33 cellular contexts compared by ENCODE assay signal in the genomic region with DNA sequence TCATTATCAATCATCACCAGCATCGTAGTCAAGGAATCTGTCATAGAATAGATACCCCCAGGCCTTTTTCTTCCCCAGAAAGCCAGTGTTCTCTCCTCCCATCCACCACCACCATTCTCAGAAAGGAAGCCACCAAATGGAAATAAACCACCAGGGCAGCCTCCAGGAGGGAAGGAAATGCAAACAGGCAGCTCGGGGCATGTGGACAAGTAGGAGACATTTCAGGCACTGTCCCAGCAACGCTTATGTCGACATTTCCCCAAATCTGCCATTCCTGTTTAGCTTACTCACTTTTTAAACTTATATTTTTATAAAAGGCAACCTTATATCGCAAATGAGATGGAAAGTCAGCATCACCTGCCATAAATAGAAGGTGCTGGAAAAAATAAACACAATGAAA. TPM values are rescaled to one million over a fixed set of nuclear protein-coding genes. Genes with fewer than 3 reads are reported as not detected.
A peak's percentile ranks its signal among the peaks of the same experiment; 100 is the strongest.
DNase-seq lines count a peak whose midpoint lies in the region; ATAC-seq and TF ChIP-seq lines count a peak whose summit lies in the region.
"Had no signal": no experiment of that assay in that cellular context is flagged by ENCODE, and none has a peak within 500 bp of the region (broad histone marks: within the 10 kb centered on the region; RNA-seq: fewer than 3 reads in every experiment).

No MANE protein-coding gene starts in this region.

- 47 to 56% methylated on average over 5 of the region's 5 CpGs for WGBS in heart right ventricle, 2 donors
- WGBS in esophagus muscularis mucosa, result 53% methylated on average over 5 of the region's 5 CpGs
- WGBS in psoas muscle, 3 donors, result 63% methylated on average over 5 of the region's 5 CpGs

- peaks cover 57% of the 10 kb centered on the region for H3K36me3 Mint-ChIP-seq in nephron progenitor cell (ENCODE audit: low read depth)
- H3K36me3 Mint-ChIP-seq: activated CD8-positive, alpha-beta memory T cell treated with anti-CD3 and anti-CD28 coated beads, Interleukin-2, amount 10 ng/mL, durations not matched to agents 7 days and 5 days; activated naive CD8-positive, alpha-beta T cell treated with anti-CD3 and anti-CD28 coated beads, Interleukin-2, amount 10 ng/mL, durations not matched to agents 7 days and 5 days had no signal

- H3K9me3 ChIP-seq in heart right ventricle, result peaks cover 0 to 17% (median 9%) of the 10 kb centered on the region in 11 donors
- peaks cover 0 to 9% (median 0%) of the 10 kb centered on the region in 4 donors for H3K9me3 ChIP-seq in esophagus muscularis mucosa
- peaks cover 6% of the 10 kb centered on the region for H3K9me3 ChIP-seq in psoas muscle
- no peaks in the 10 kb centered on the region for H3K9me3 ChIP-seq in upper lobe of right lung

- H3K4me3 Mint-ChIP-seq in nephron progenitor cell, result no peak overlapping the region
- H3K4me3 Mint-ChIP-seq: activated CD8-positive, alpha-beta memory T cell treated with anti-CD3 and anti-CD28 coated beads, Interleukin-2, amount 10 ng/mL, durations not matched to agents 7 days and 5 days; activated naive CD8-positive, alpha-beta T cell treated with anti-CD3 and anti-CD28 coated beads, Interleukin-2, amount 10 ng/mL, durations not matched to agents 7 days and 5 days; neural crest cell; stimulated activated naive CD8-positive, alpha-beta T cell treated with anti-CD3 and anti-CD28 coated beads, Interleukin-15, Interleukin-2, amounts not matched to agents 100 ng/mL and 50 ng/mL, for 24 hours had no signal

- no peaks in the 10 kb centered on the region for H3K27me3 Mint-ChIP-seq in nephron progenitor cell (ENCODE audit: low read depth, poor library complexity)

- TF ChIP-seq EP300 in esophagus muscularis mucosa (IDR thresholded peaks at IDR 0.05), result no peak

- no peak overlapping the region for H3K4me3 ChIP-seq in heart right ventricle
- H3K4me3 ChIP-seq in esophagus muscularis mucosa, result no peak overlapping the region
- H3K4me3 ChIP-seq in psoas muscle, result no peak overlapping the region
- H3K4me3 ChIP-seq in upper lobe of right lung, result no peak overlapping the region
- H3K4me3 ChIP-seq: cardiac muscle cell, hepatocyte, SJSA1 had no signal

- H3K4me1 ChIP-seq in heart right ventricle (peaks cover 24 to 100% (median 81%) of the 10 kb centered on the region in 9 donors), esophagus muscularis mucosa (peaks cover 57 to 83% (median 73%) of the 10 kb centered on the region in 4 donors), psoas muscle (peaks cover 49% of the 10 kb centered on the region), upper lobe of right lung (peaks cover 41% of the 10 kb centered on the region)
- H3K4me1 ChIP-seq: foreskin keratinocyte, SJSA1 had no signal

- peak overlapping the region; percentile 37 to 97 (median 65) for H3K27ac ChIP-seq in heart right ventricle
- peak overlapping the region in 3 of 4 donors; percentile 23 to 47 (median 45) for H3K27ac ChIP-seq in esophagus muscularis mucosa (replicated peaks in 1 of 4)
- peak overlapping the region; percentile 37 for H3K27ac ChIP-seq in psoas muscle
- peak overlapping the region; percentile 53 for H3K27ac ChIP-seq in upper lobe of right lung
- H3K27ac ChIP-seq: cardiac muscle cell, foreskin keratinocyte, hepatocyte, HL-60, KMS-11, parathyroid adenoma, SJSA1 had no signal

- H3K36me3 ChIP-seq in heart right ventricle (peaks cover 0 to 8% (median 0%) of the 10 kb centered on the region in 9 donors), esophagus muscularis mucosa (peaks cover 0 to 6% (median 0%) of the 10 kb centered on the region in 4 donors), psoas muscle (ENCODE audit: insufficient read depth in 1 of 2, low read depth in 1 of 2) (no peaks in the 10 kb centered on the region), upper lobe of right lung (no peaks in the 10 kb centered on the region)
- H3K36me3 ChIP-seq: cardiac muscle cell, SJSA1 had no signal

- intact Hi-C loops in heart right ventricle (cut with DNase I) (no loop called here), left cardiac atrium (cut with DNase I) (no loop called here), esophagus muscularis mucosa (cut with DNase I) (no loop called here), psoas muscle (cut with DNase I) (loop anchor here in 1 of 2 donors (5.0 kb wide), 1 partner anchor 263 kb away; no protein-coding TSS in a partner anchor), upper lobe of right lung (cut with DNase I) (no loop called here)

- TF ChIP-seq POLR2A in esophagus muscularis mucosa (IDR thresholded peaks at IDR 0.05; ENCODE audit: low read depth), result no peak

- no peaks in the 10 kb centered on the region for H3K4me1 Mint-ChIP-seq in nephron progenitor cell
- H3K4me1 Mint-ChIP-seq: activated CD8-positive, alpha-beta memory T cell treated with anti-CD3 and anti-CD28 coated beads, Interleukin-2, amount 10 ng/mL, durations not matched to agents 7 days and 5 days; neural crest cell had no signal

- H3K9me3 Mint-ChIP-seq in nephron progenitor cell, result peaks cover 48% of the 10 kb centered on the region
- H3K9me3 Mint-ChIP-seq: stimulated activated naive CD8-positive, alpha-beta T cell treated with anti-CD3 and anti-CD28 coated beads, Interleukin-15, Interleukin-2, amounts not matched to agents 100 ng/mL and 50 ng/mL, for 24 hours had no signal

- no peak overlapping the region for H3K27ac Mint-ChIP-seq in nephron progenitor cell
- H3K27ac Mint-ChIP-seq: activated CD8-positive, alpha-beta memory T cell treated with anti-CD3 and anti-CD28 coated beads, Interleukin-2, amount 10 ng/mL, durations not matched to agents 7 days and 5 days; activated naive CD8-positive, alpha-beta T cell treated with anti-CD3 and anti-CD28 coated beads, Interleukin-2, amount 10 ng/mL, durations not matched to agents 7 days and 5 days; stimulated activated naive CD8-positive, alpha-beta T cell treated with anti-CD3 and anti-CD28 coated beads, Interleukin-15, Interleukin-2, amounts not matched to agents 100 ng/mL and 50 ng/mL, for 24 hours had no signal

- H3K27me3 ChIP-seq in heart right ventricle (no peaks in the 10 kb centered on the region), esophagus muscularis mucosa (no peaks in the 10 kb centered on the region), psoas muscle (ENCODE audit: insufficient read depth in 3 of 3, low read length in 2 of 3) (no peaks in the 10 kb centered on the region), upper lobe of right lung (no peaks in the 10 kb centered on the region)
- H3K27me3 ChIP-seq: cardiac muscle cell, foreskin keratinocyte, hepatocyte, SJSA1 had no signal

- no peak for ATAC-seq in heart right ventricle
- ATAC-seq in left cardiac atrium, result no peak
- no peak for ATAC-seq in psoas muscle
- ATAC-seq in upper lobe of right lung, result no peak
- ATAC-seq: activated CD8-positive, alpha-beta memory T cell treated with anti-CD3 and anti-CD28 coated beads, Interleukin-2, amount 10 ng/mL, durations not matched to agents 7 days and 5 days; foreskin keratinocyte had no signal

- no peak for TF ChIP-seq CTCF in heart right ventricle (IDR thresholded peaks at IDR 0.05)
- no peak for TF ChIP-seq CTCF in esophagus muscularis mucosa (IDR thresholded peaks at IDR 0.05)
- TF ChIP-seq CTCF in psoas muscle (IDR thresholded peaks at IDR 0.05), result no peak
- no peak for TF ChIP-seq CTCF in upper lobe of right lung (IDR thresholded peaks at IDR 0.05)
- TF ChIP-seq CTCF in nephron progenitor cell (IDR thresholded peaks at IDR 0.05), result no peak

- DNase-seq in heart right ventricle, result no peak
- DNase-seq in left cardiac atrium, result no peak
- DNase-seq in esophagus muscularis mucosa (ENCODE audit: extremely low spot score), result no peak
- no peak for DNase-seq in psoas muscle
- no peak for DNase-seq in upper lobe of right lung
- no peak for DNase-seq in nephron progenitor cell
- no peak for DNase-seq in HCEC 1CT
- DNase-seq in activated CD4-positive, alpha-beta T cell treated with anti-CD3 and anti-CD28 coated beads, Interleukin-2, amount 50 U/mL, for 4 hours, result no peak
- DNase-seq: 8988T; activated CD4-positive, CD25-positive, alpha-beta regulatory T cell; activated CD8-positive, alpha-beta memory T cell treated with anti-CD3 and anti-CD28 coated beads, Interleukin-2, amount 10 ng/mL, durations not matched to agents 7 days and 5 days; activated gamma-delta T cell treated with Interleukin-2 at 50 U/mL for 16 hours; activated naive CD8-positive, alpha-beta T cell treated with anti-CD3 and anti-CD28 coated beads, Interleukin-2, amount 10 ng/mL, durations not matched to agents 7 days and 5 days; activated T-cell treated with anti-CD3 and anti-CD28 coated beads, Interleukin-2, amount 50 U/mL, for 48 hours; cortex of kidney; foreskin keratinocyte; H7; kidney glomerular epithelial cell; mesenchymal stem cell; NCI-H1436; NCI-H2107; NCI-H774; stimulated activated CD8-positive, alpha-beta memory T cell treated with anti-CD3 and anti-CD28 coated beads, Interleukin-4, amount 100 ng/mL, for 48 hours; T1000; trophoblast cell had no signal

RNA-seq across cellular contexts. Expression of a gene that starts 15.8 kb away (rescaled TPM):
- 100 to 1,000 TPM in 1 of 10 donors, 10 to 100 TPM in 9; 44.6 to 108 (median 62.0) TPM for total RNA-seq in heart right ventricle
- 10 to 100 TPM; 36.1 to 40.9 TPM for polyA plus RNA-seq in heart right ventricle
- 10 to 100 TPM; 63.4 to 65.2 TPM for total RNA-seq in left cardiac atrium
- total RNA-seq in esophagus muscularis mucosa, result 10 to 100 TPM; 44.1 to 87.1 (median 57.3) TPM
- 10 to 100 TPM; 11.0 to 25.4 (median 17.7) TPM for total RNA-seq in psoas muscle
- polyA plus RNA-seq in psoas muscle, result 10 to 100 TPM in 1 of 3 donors, 1 to 10 TPM in 2; 8.0 to 22.8 (median 9.9) TPM
- total RNA-seq in upper lobe of right lung, result 726 TPM
- total RNA-seq: activated CD8-positive, alpha-beta memory T cell treated with anti-CD3 and anti-CD28 coated beads, Interleukin-2, amount 10 ng/mL, durations not matched to agents 7 days and 5 days; activated naive CD8-positive, alpha-beta T cell treated with anti-CD3 and anti-CD28 coated beads, Interleukin-2, amount 10 ng/mL, durations not matched to agents 7 days and 5 days had no signal
